ENCODE assay signal across 15 cellular contexts in the genomic region with DNA sequence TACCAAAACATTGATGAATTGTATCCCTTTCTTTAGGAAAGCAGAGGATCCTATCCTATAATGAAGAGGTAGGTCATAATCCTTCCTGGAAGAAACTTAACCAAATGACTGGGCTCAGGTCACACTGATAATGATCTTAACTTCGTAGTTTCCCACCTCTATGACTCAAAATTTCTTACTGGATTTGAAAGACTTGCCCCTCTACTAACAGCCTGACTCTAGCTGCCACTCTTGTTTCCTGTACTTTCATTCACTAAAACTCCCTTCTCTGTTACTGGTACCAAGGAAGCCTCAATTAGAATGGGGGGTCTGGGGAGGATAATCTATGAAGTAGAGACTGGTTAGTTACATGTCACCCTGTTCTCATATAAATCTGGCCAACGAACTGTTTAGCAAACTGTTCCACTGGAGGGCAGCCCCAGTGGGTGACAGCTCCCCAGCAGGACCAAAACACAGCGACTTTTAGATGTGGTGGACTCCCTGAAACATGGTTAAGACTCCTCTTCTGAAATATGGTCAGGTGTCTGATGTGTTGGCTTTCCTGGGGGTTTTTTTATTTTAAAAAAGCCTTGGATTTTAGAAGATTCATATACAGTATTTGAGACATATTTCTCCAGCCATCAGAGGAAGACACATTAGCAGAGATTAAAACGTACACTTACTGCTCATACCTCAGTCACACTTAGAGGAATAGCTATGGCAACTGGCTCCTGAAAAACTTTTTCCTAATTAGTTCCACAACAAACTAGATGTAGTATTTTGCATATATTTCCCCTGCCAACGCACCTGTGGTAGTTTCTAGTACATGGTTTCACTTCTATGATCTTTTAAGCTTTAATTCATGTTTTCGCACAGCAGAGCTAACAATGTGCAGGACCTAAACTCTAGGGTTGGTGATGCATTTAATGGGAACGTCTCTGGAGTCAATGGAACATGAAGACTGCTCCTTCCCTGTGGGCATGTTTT.
A peak's percentile ranks its signal among the peaks of the same experiment; 100 is the strongest.
DNase-seq lines count a peak whose midpoint lies in the region; ATAC-seq and TF ChIP-seq lines count a peak whose summit lies in the region.
"Had no signal": no experiment of that assay in that cellular context is flagged by ENCODE, and none has a peak within 500 bp of the region (broad histone marks: within the 10 kb centered on the region; RNA-seq: fewer than 3 reads in every experiment).

No MANE protein-coding gene starts in this region.

- peaks cover 58% of the 10 kb centered on the region for H3K4me1 ChIP-seq in OCI-LY3 (ENCODE audit: low read length)
- H3K4me1 ChIP-seq: HAP-1, SJSA1 had no signal

- peak overlapping the region; percentile 50 for H3K4me3 Mint-ChIP-seq in activated T-cell treated with anti-CD3 and anti-CD28 coated beads, Interleukin-2, amount 50 U/mL, for 24 hours
- H3K4me3 Mint-ChIP-seq in neural crest cell = no peak overlapping the region

- H3K36me3 Mint-ChIP-seq in activated T-cell treated with anti-CD3 and anti-CD28 coated beads, Interleukin-2, amount 50 U/mL, for 24 hours (ENCODE audit: low read depth) = peaks cover 55% of the 10 kb centered on the region
- H3K36me3 Mint-ChIP-seq in neural crest cell (ENCODE audit: low read depth) = peaks cover 38% of the 10 kb centered on the region

- peak overlapping the region; percentile 95 for H3K27ac ChIP-seq in OCI-LY3 (ENCODE audit: low read length)
- H3K27ac ChIP-seq: SJSA1 had no signal

- peaks cover 44% of the 10 kb centered on the region for H3K79me2 ChIP-seq in OCI-LY3 (ENCODE audit: low read length)

- ATAC-seq in GM18907 (IDR thresholded peaks at IDR 0.05; ENCODE audit: unreplicated experiment) = peak; percentile 42
- ATAC-seq: left ventricle myocardium superior had no signal

- no peaks in the 10 kb centered on the region for H3K27me3 ChIP-seq in OCI-LY3 (ENCODE audit: low read depth, low read length)
- H3K27me3 ChIP-seq: SJSA1 had no signal

- H3K9ac ChIP-seq in OCI-LY3 (ENCODE audit: low read length) = peak overlapping the region; percentile 72

- H3K27ac Mint-ChIP-seq in activated T-cell treated with anti-CD3 and anti-CD28 coated beads, Interleukin-2, amount 50 U/mL, for 24 hours = peak overlapping the region; percentile 94
- peak overlapping the region; percentile 37 for H3K27ac Mint-ChIP-seq in neural crest cell (ENCODE audit: unreplicated experiment)

- peak overlapping the region; percentile 91 for H3K4me2 ChIP-seq in OCI-LY3 (ENCODE audit: low read length)

- H3K36me3 ChIP-seq in OCI-LY3 (replicated peaks; ENCODE audit: low read depth, low read length) = peaks cover 27% of the 10 kb centered on the region
- H3K36me3 ChIP-seq: HAP-1, SJSA1 had no signal

- H3K4me1 Mint-ChIP-seq in activated T-cell treated with anti-CD3 and anti-CD28 coated beads, Interleukin-2, amount 50 U/mL, for 24 hours (ENCODE audit: low read depth) = peaks cover 79% of the 10 kb centered on the region
- H3K4me1 Mint-ChIP-seq in neural crest cell = peaks cover 18% of the 10 kb centered on the region

- no peaks in the 10 kb centered on the region for H3K27me3 Mint-ChIP-seq in activated T-cell treated with anti-CD3 and anti-CD28 coated beads, Interleukin-2, amount 50 U/mL, for 24 hours
- no peaks in the 10 kb centered on the region for H3K27me3 Mint-ChIP-seq in neural crest cell (ENCODE audit: low read depth)

- DNase-seq in activated T-cell treated with anti-CD3 and anti-CD28 coated beads, Interleukin-2, amount 50 U/mL, for 24 hours = no peak
- no peak for DNase-seq in activated T-cell treated with anti-CD3 and anti-CD28 coated beads for 4 hours
- DNase-seq in neural crest cell (ENCODE audit: low read depth, low spot score) = no peak
- DNase-seq in HuH-7.5 (ENCODE audit: low spot score) = no peak
- no peak for DNase-seq in DMS79 (lab: John Stamatoyannopoulos, UW)
- no peak for DNase-seq in stimulated activated CD4-positive, alpha-beta T cell treated with anti-CD3 and anti-CD28 coated beads, Interleukin-12 subunit alpha, Interleukin-12 subunit beta, amount 100 ng/mL, for 4 hours
- DNase-seq: COR-L47, foreskin melanocyte, GDM1, left ventricle myocardium superior, OCI-M1 had no signal

- H3K9me3 ChIP-seq in OCI-LY3 (ENCODE audit: insufficient read depth, low read length) = peaks cover 14% of the 10 kb centered on the region; the same call in 1 of the 2 replicates
- H3K9me3 ChIP-seq: SJSA1 had no signal

- H3K9me3 Mint-ChIP-seq in activated T-cell treated with anti-CD3 and anti-CD28 coated beads, Interleukin-2, amount 50 U/mL, for 24 hours = peaks cover 25% of the 10 kb centered on the region
- peaks cover 18% of the 10 kb centered on the region for H3K9me3 Mint-ChIP-seq in neural crest cell

- TF ChIP-seq CTCF in OCI-LY3 (IDR thresholded peaks at IDR 0.05; ENCODE audit: low read depth, low read length) (peak; percentile 45), neural crest cell (conservative IDR thresholded peaks at IDR 0.05) (no peak)

- no peak overlapping the region for H2AFZ ChIP-seq in OCI-LY3 (ENCODE audit: low read depth, low read length)

- peak overlapping the region; percentile 68 for H3K4me3 ChIP-seq in OCI-LY3 (ENCODE audit: low read length)
- H3K4me3 ChIP-seq: HAP-1, SJSA1 had no signal

- no peaks in the 10 kb centered on the region for H4K20me1 ChIP-seq in OCI-LY3 (ENCODE audit: insufficient read depth, low read length)
